ENCODE assay signal across 20 cellular contexts in the genomic region with DNA sequence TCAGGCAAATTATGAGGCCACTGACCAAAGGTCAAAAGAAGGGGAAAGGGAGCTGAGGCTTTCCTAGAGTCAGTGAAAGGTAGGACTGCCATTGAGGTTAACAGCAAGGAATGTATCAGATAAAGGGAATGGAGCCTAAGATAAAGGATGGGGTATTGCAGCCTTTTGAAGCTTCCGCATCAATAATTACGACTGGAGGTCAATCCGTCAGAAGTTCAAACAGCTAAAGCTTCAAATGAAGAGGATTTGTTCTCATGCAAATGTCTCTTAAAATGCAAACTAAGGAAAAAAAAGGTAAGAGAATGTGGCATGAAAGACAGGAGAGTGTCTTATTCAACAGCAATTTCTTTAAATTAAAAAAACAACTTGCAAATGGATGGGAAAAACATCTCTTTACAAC.
DNase-seq lines count a peak whose midpoint lies in the region; ATAC-seq and TF ChIP-seq lines count a peak whose summit lies in the region.
"Had no signal": no experiment of that assay in that cellular context is flagged by ENCODE, and none has a peak within 500 bp of the region (broad histone marks: within the 10 kb centered on the region; RNA-seq: fewer than 3 reads in every experiment).

No MANE protein-coding gene starts in this region.

- no peaks in the 10 kb centered on the region for H3K27me3 Mint-ChIP-seq in endodermal cell (ENCODE audit: insufficient read depth)

- no peak overlapping the region for H2AK5ac ChIP-seq in neuronal stem cell (ENCODE audit: low read depth, low read length)

- no peak overlapping the region for H3K14ac ChIP-seq in neuronal stem cell (ENCODE audit: low read length)

- peak; percentile 37 for DNase-seq in endodermal cell
- DNase-seq in neuronal stem cell (ENCODE audit: low spot score), result no peak
- no peak for DNase-seq in amygdala (lab: John Stamatoyannopoulos, UW)
- no peak for DNase-seq in stimulated activated CD4-positive, alpha-beta T cell treated with anti-CD3 and anti-CD28 coated beads, Interleukin-4, amount 100 ng/mL, for 24 hours
- DNase-seq: CD4-positive, CD25-positive, alpha-beta regulatory T cell; HCEC 1CT; Karpas-422; MV-4-11; NCI-H1105 treated with DMSO at 0.1 percent for 48 hours; NCI-H2029 treated with DMSO at 0.1 percent for 48 hours; NCI-H226; NCI-H510A treated with DMSO at 0.1 percent for 48 hours; NCI-H774; NK-92 treated with Interleukin-12 subunit alpha and Interleukin-12 subunit beta, amount 100 ng/mL, for 24 hours had no signal

- H3K9me3 Mint-ChIP-seq in endodermal cell, result no peaks in the 10 kb centered on the region
- H3K9me3 Mint-ChIP-seq: CD4-positive, CD25-positive, alpha-beta regulatory T cell had no signal

- H3K27ac Mint-ChIP-seq in endodermal cell, result no peak overlapping the region
- H3K27ac Mint-ChIP-seq: CD4-positive, CD25-positive, alpha-beta regulatory T cell had no signal

- H3K4me3 Mint-ChIP-seq in endodermal cell, result no peak overlapping the region
- H3K4me3 Mint-ChIP-seq: CD4-positive, CD25-positive, alpha-beta regulatory T cell had no signal

- no peak overlapping the region for H2BK120ac ChIP-seq in neuronal stem cell (ENCODE audit: low read depth, low read length)

- no peak overlapping the region for H3K18ac ChIP-seq in neuronal stem cell (ENCODE audit: low read length)

- peak overlapping the region; percentile 15; the same call in 1 of the 2 replicates for H3K27ac ChIP-seq in HUES6 (ENCODE audit: low read depth, low read length)
- H3K27ac ChIP-seq in endodermal cell (ENCODE audit: low read depth, low read length), result no peak overlapping the region
- no peak overlapping the region for H3K27ac ChIP-seq in iPS-18a (ENCODE audit: low read length)
- no peak overlapping the region for H3K27ac ChIP-seq in neuronal stem cell (replicated peaks; ENCODE audit: low read length)
- H3K27ac ChIP-seq: SJSA1 had no signal

- WGBS in endodermal cell (ENCODE audit: insufficient coverage in 1 of 2, insufficient read length in 1 of 2), 2 experiments, result 53 to 64% methylated on average over 3 of the region's 3 CpGs
- no CpG with 5 or more reads among the region's 3 CpGs for WGBS in neuronal stem cell (ENCODE audit: extremely low coverage in 2 of 2, insufficient read length in 2 of 2, insufficient replicate concordance in 1 of 2), 2 donors

- H4K91ac ChIP-seq in neuronal stem cell (ENCODE audit: low read depth, low read length, poor library complexity), result no peak overlapping the region

- peaks cover 21% of the 10 kb centered on the region for H3K9me3 ChIP-seq in HUES6 (ENCODE audit: control insufficient read depth, insufficient read depth, low read depth, low read length)
- peaks cover 13% of the 10 kb centered on the region for H3K9me3 ChIP-seq in endodermal cell (ENCODE audit: control insufficient read depth, low read length)
- peaks cover 11% of the 10 kb centered on the region for H3K9me3 ChIP-seq in iPS-18a (ENCODE audit: control insufficient read depth, low read depth, low read length)
- peaks cover 0 to 9% of the 10 kb centered on the region in 2 donors for H3K9me3 ChIP-seq in neuronal stem cell (replicated peaks in 1 of 2; ENCODE audit: control insufficient read depth in 2 of 2, insufficient read depth in 1 of 2, low read depth in 1 of 2, low read length in 2 of 2)

- ATAC-seq in GM21786 (IDR thresholded peaks at IDR 0.05; ENCODE audit: unreplicated experiment) (no peak), GM21381 (IDR thresholded peaks at IDR 0.05; ENCODE audit: unreplicated experiment) (no peak)
- ATAC-seq: GM12878 had no signal

- H3K23ac ChIP-seq in neuronal stem cell (ENCODE audit: low read depth, low read length, poor library complexity), result no peak overlapping the region

- H2BK15ac ChIP-seq in neuronal stem cell (ENCODE audit: low read length), result no peak overlapping the region

- H2BK5ac ChIP-seq in neuronal stem cell (ENCODE audit: low read length), result no peak overlapping the region

- H3K79me1 ChIP-seq in neuronal stem cell (ENCODE audit: low read depth, low read length), result no peaks in the 10 kb centered on the region

- no peak overlapping the region for H4K8ac ChIP-seq in neuronal stem cell (ENCODE audit: low read depth, low read length)

- no peak overlapping the region for H3K4me2 ChIP-seq in neuronal stem cell (ENCODE audit: insufficient read depth, low read length, poor library complexity, severe bottlenecking)

- peaks cover 8% of the 10 kb centered on the region for H3K4me1 Mint-ChIP-seq in endodermal cell
- H3K4me1 Mint-ChIP-seq: CD4-positive, CD25-positive, alpha-beta regulatory T cell had no signal

- H3K4me1 ChIP-seq in HUES6 (ENCODE audit: control insufficient read depth, insufficient read depth, low read length), result peaks cover 20% of the 10 kb centered on the region
- no peaks in the 10 kb centered on the region for H3K4me1 ChIP-seq in endodermal cell (ENCODE audit: control insufficient read depth, insufficient read depth, low read length)
- H3K4me1 ChIP-seq in iPS-18a (ENCODE audit: control insufficient read depth, low read depth, low read length), result peaks cover 12% of the 10 kb centered on the region
- H3K4me1 ChIP-seq in neuronal stem cell (ENCODE audit: control insufficient read depth in 2 of 2, insufficient read depth in 1 of 2, low read depth in 1 of 2, low read length in 2 of 2), result peaks cover 5 to 9% of the 10 kb centered on the region in 2 donors
- H3K4me1 ChIP-seq: SJSA1 had no signal

- no peaks in the 10 kb centered on the region for H3K27me3 ChIP-seq in HUES6 (ENCODE audit: control insufficient read depth, insufficient read depth, low read length)
- H3K27me3 ChIP-seq in endodermal cell (ENCODE audit: control insufficient read depth, insufficient read depth, low read length, poor library complexity, severe bottlenecking), result no peaks in the 10 kb centered on the region
- no peaks in the 10 kb centered on the region for H3K27me3 ChIP-seq in iPS-18a (ENCODE audit: control insufficient read depth, insufficient read depth, low read length)
- H3K27me3 ChIP-seq in neuronal stem cell (ENCODE audit: control insufficient read depth in 3 of 3, insufficient read depth in 3 of 3, low read depth in 1 of 3, low read length in 3 of 3), result no peaks in the 10 kb centered on the region
- H3K27me3 ChIP-seq: SJSA1 had no signal

- H3K4ac ChIP-seq in neuronal stem cell (ENCODE audit: low read length), result no peak overlapping the region

- H3K9ac ChIP-seq in HUES6 (ENCODE audit: low read length) (peak overlapping the region; percentile 10), endodermal cell (ENCODE audit: extremely low read depth, low read length, poor library complexity, severe bottlenecking) (no peak overlapping the region), iPS-18a (ENCODE audit: low read length) (no peak overlapping the region), neuronal stem cell (ENCODE audit: low read depth, low read length, poor library complexity) (no peak overlapping the region)

- H3K4me3 ChIP-seq in HUES6 (ENCODE audit: low read depth, low read length) (peak overlapping the region; percentile 16; the same call in 1 of the 2 replicates), endodermal cell (ENCODE audit: low read length) (peak overlapping the region; percentile 1), iPS-18a (ENCODE audit: low read length) (peak overlapping the region; percentile 30), neuronal stem cell (ENCODE audit: low read length in 2 of 2) (no peak overlapping the region)
- H3K4me3 ChIP-seq: GM12878, SJSA1 had no signal

- H2BK12ac ChIP-seq in neuronal stem cell (ENCODE audit: low read length), result no peak overlapping the region

- H3K36me3 ChIP-seq in HUES6 (ENCODE audit: control insufficient read depth, insufficient read depth, low read length) (no peaks in the 10 kb centered on the region), endodermal cell (ENCODE audit: control insufficient read depth, insufficient read depth, low read length) (peaks cover 5% of the 10 kb centered on the region), iPS-18a (ENCODE audit: control insufficient read depth, low read depth, low read length) (no peaks in the 10 kb centered on the region), neuronal stem cell (replicated peaks in 1 of 2; ENCODE audit: control insufficient read depth in 2 of 2, insufficient read depth in 2 of 2, low read length in 2 of 2) (no peaks in the 10 kb centered on the region)
- H3K36me3 ChIP-seq: SJSA1 had no signal

- H2AFZ ChIP-seq in neuronal stem cell (ENCODE audit: low read length), result peak overlapping the region; percentile 19

- H3K36me3 Mint-ChIP-seq in endodermal cell (ENCODE audit: low read depth), result peaks cover 3% of the 10 kb centered on the region
- H3K36me3 Mint-ChIP-seq: CD4-positive, CD25-positive, alpha-beta regulatory T cell had no signal

- no peak for TF ChIP-seq CTCF in endodermal cell (conservative IDR thresholded peaks at IDR 0.05)

Comparison
In these comparisons a context has a peak if more than half of its experiments do, and no peak if none do; other contexts are left out.
1. H3K4me3 ChIP-seq: peak in HUES6 (single experiment), endodermal cell (single experiment) and iPS-18a (single experiment); none in neuronal stem cell (0 of 2).